In genomic region chr9:109715340-109715739, GRCh38 we compare ENCODE assay signal across 14 cellular contexts.
"Had no signal": no experiment of that assay in that cellular context is flagged by ENCODE, and none has a peak within 500 bp of the region (broad histone marks: within the 10 kb centered on the region; RNA-seq: fewer than 3 reads in every experiment).

No MANE protein-coding gene starts in this region.

- ATAC-seq: effector memory CD8-positive, alpha-beta T cell; gastrocnemius medialis; heart right ventricle; left lung; naive thymus-derived CD8-positive, alpha-beta T cell had no signal

- H3K9me3 ChIP-seq: esophagus muscularis mucosa, gastrocnemius medialis, heart right ventricle, left lung had no signal

- H3K4me2 ChIP-seq: smooth muscle cell had no signal

- H3K4me1 ChIP-seq: esophagus muscularis mucosa, gastrocnemius medialis, left lung had no signal

- H3K27me3 ChIP-seq: esophagus muscularis mucosa, gastrocnemius medialis, heart right ventricle, left lung had no signal

- H3K27ac ChIP-seq: epithelial cell of prostate, esophagus muscularis mucosa, gastrocnemius medialis, heart right ventricle, left lung had no signal

- H3K4me3 ChIP-seq: esophagus muscularis mucosa, gastrocnemius medialis, heart right ventricle, left lung, lung, smooth muscle cell had no signal

- H3K36me3 ChIP-seq: esophagus muscularis mucosa, gastrocnemius medialis, heart right ventricle, left lung had no signal

- DNase-seq: effector memory CD8-positive, alpha-beta T cell; gastrocnemius medialis; heart right ventricle; hypothalamus; left lung; mesenchymal stem cell; naive thymus-derived CD8-positive, alpha-beta T cell; posterior cingulate gyrus; stimulated activated CD4-positive, alpha-beta T cell treated with anti-CD3 and anti-CD28 coated beads, Interleukin-2, amount 100 ng/mL, for 48 hours; stimulated activated naive CD4-positive, alpha-beta T cell treated with Interleukin-2 at 50 U/mL for 16 hours had no signal
